ENCODE assay signal across 1 cellular context in genomic region chr2:42978175-42978886, GRCh38.
TF ChIP-seq lines count a peak whose summit lies in the region.

No MANE protein-coding gene starts in this region.

TF ChIP-seq in HepG2, 621 proteins besides CTCF, POLR2A, EP300 and RAD21 (continued from another document and continues in another):
- TF ChIP-seq ZHX1 (CRISPR knock-in tag; IDR thresholded peaks at IDR 0.05; ENCODE audit: low read depth) (peak; percentile 95), POGZ (CRISPR knock-in tag; IDR thresholded peaks at IDR 0.05) (peak; percentile 95), HNRNPH1 (optimal IDR thresholded peaks at IDR 0.05; ENCODE audit: low read depth, low read length) (peak; percentile 76), CHD2 (IDR thresholded peaks at IDR 0.05; ENCODE audit: low read depth, low read length) (no peak), ZNF430 (CRISPR knock-in tag; IDR thresholded peaks at IDR 0.05) (peak; percentile 89), EZH2 (conservative IDR thresholded peaks at IDR 0.05; ENCODE audit: low read depth, low read length) (no peak), TP53 (CRISPR knock-in tag; conservative IDR thresholded peaks at IDR 0.05) (0 out of 2 replicates have a peak, but pooled peaks have one; percentile 71), ZNF263 (CRISPR knock-in tag; IDR thresholded peaks at IDR 0.05) (peak; percentile 76), SALL1 (CRISPR knock-in tag; IDR thresholded peaks at IDR 0.05) (peak; percentile 96), TFAP4 (IDR thresholded peaks at IDR 0.05; ENCODE audit: borderline replicate concordance, low read depth) (peak; percentile 99), ZNF160 (CRISPR knock-in tag; IDR thresholded peaks at IDR 0.05) (peak; percentile 47), ZNF629 (CRISPR knock-in tag; conservative IDR thresholded peaks at IDR 0.05) (peak; percentile 57; the same call in 1 of the 2 replicates), SP140L (CRISPR knock-in tag; IDR thresholded peaks at IDR 0.05; ENCODE audit: borderline replicate concordance) (no peak; the same call in 1 of the 2 replicates), ZNF83 (CRISPR knock-in tag; IDR thresholded peaks at IDR 0.05; ENCODE audit: borderline replicate concordance) (no peak), ZNF574 (CRISPR knock-in tag; IDR thresholded peaks at IDR 0.05) (peak; percentile 93), STAT6 (CRISPR knock-in tag; IDR thresholded peaks at IDR 0.05; ENCODE audit: borderline replicate concordance) (no peak), IKZF1 (IDR thresholded peaks at IDR 0.05) (no peak), ZFP36L1 (CRISPR knock-in tag; IDR thresholded peaks at IDR 0.05) (peak; percentile 93), ZFP91 (CRISPR knock-in tag; IDR thresholded peaks at IDR 0.05; ENCODE audit: borderline replicate concordance) (peak; percentile 78; the same call in 1 of the 2 replicates), SIN3A (IDR thresholded peaks at IDR 0.05; ENCODE audit: borderline replicate concordance, low read depth, low read length) (peak; percentile 77; the same call in 1 of the 2 replicates), NFKBIZ (CRISPR knock-in tag; IDR thresholded peaks at IDR 0.05) (peak; percentile 88; the same call in 1 of the 2 replicates), ZBTB4 (CRISPR knock-in tag; IDR thresholded peaks at IDR 0.05; ENCODE audit: borderline replicate concordance) (0 out of 2 replicates have a peak, but pooled peaks have one; percentile 45), ZNF407 (CRISPR knock-in tag; IDR thresholded peaks at IDR 0.05; ENCODE audit: not compliant biosample characterization) (no peak), ZBTB38 (CRISPR knock-in tag; IDR thresholded peaks at IDR 0.05) (peak; percentile 93), LCORL (IDR thresholded peaks at IDR 0.05) (no peak), LCORL (CRISPR knock-in tag; IDR thresholded peaks at IDR 0.05) (peak; percentile 98), ZNF18 (CRISPR knock-in tag; IDR thresholded peaks at IDR 0.05; ENCODE audit: insufficient replicate concordance) (peak; percentile 47), KDM2A (CRISPR knock-in tag; IDR thresholded peaks at IDR 0.05; ENCODE audit: borderline replicate concordance, low read depth) (peak; percentile 77), ZBTB3 (CRISPR knock-in tag; IDR thresholded peaks at IDR 0.05; ENCODE audit: borderline replicate concordance, low read depth) (peak; percentile 92; the same call in 1 of the 2 replicates), SMARCE1 (IDR thresholded peaks at IDR 0.05; ENCODE audit: borderline replicate concordance) (no peak), PHF20 (CRISPR knock-in tag; IDR thresholded peaks at IDR 0.05) (no peak; the same call in 1 of the 2 replicates)
